ENCODE assay signal across 14 cellular contexts in the genomic region with DNA sequence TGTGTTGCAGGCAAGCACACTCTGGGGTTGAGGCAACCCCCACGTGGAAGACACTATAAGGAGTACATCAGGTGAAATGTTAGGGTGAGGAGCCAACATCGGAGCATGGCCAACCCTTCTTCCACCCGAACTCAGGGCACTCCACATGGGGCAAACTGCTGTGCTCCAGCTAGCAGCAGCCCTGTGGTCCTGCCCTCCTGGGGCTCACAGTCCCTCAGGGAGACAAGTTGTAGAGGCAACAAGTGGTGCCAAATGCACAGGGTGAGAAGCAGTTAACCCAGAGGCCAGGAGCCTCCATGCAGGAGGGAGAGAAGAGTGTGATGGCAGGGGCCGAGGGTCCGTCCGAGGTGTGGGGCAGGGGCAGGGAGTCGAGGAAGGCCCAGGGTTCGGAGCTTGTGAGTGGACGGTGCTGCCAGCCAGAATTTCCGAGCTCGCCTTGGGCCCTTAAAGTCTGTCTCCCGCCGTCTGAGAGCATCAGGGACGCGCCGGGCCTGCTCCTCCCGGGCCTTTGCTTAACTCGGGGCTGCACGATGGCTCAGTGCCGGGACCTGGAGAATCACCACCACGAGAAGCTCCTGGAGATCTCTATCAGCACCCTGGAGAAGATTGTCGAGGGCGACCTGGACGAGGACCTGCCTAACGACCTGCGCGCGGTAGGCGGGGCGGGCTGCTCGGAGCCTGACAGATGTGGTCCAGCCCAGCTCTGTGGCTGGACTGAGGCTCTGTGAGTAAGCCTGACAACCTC.
"Had no signal": no experiment of that assay in that cellular context is flagged by ENCODE, and none has a peak within 500 bp of the region (broad histone marks: within the 10 kb centered on the region; RNA-seq: fewer than 3 reads in every experiment).

No MANE protein-coding gene starts in this region.

- H3K4me3 ChIP-seq: heart left ventricle, smooth muscle cell, tibial artery had no signal

- H3K4me1 ChIP-seq: tibial artery had no signal

- H3K4me3 Mint-ChIP-seq: mesothelial cell of epicardium; stimulated activated memory B cell treated with anti-CD40 and anti-IgM and Interleukin-4, amounts not matched to agents 10 μg/mL and 1 μg/mL and 100 μg/mL, for 72 hours; T-helper 1 cell treated with Interleukin-12 subunit alpha and Interleukin-12 subunit beta and Interleukin-4 antibody, amounts not matched to agents 30 μg/mL and 1 μg/mL, for 36 hours had no signal

- FAIRE-seq: colon, frontal cortex had no signal

- H3K27ac ChIP-seq: heart left ventricle, neutrophil, tibial artery had no signal

- H3K27me3 ChIP-seq: heart left ventricle, neutrophil, tibial artery had no signal

- H3K9me3 Mint-ChIP-seq: stimulated activated memory B cell treated with anti-CD40 and anti-IgM and Interleukin-4, amounts not matched to agents 10 μg/mL and 1 μg/mL and 100 μg/mL, for 72 hours; T-helper 1 cell treated with Interleukin-12 subunit alpha and Interleukin-12 subunit beta and Interleukin-4 antibody, amounts not matched to agents 30 μg/mL and 1 μg/mL, for 36 hours had no signal

- DNase-seq: activated CD4-positive, alpha-beta T cell treated with anti-CD3 and anti-CD28 coated beads, Interleukin-2, amount 50 U/mL, for 48 hours; activated naive CD4-positive, alpha-beta T cell treated with Interleukin-2 at 50 U/mL for 16 hours; effector CD4-positive, alpha-beta T cell; heart left ventricle; kidney glomerular epithelial cell; tibial artery had no signal

- H3K27me3 Mint-ChIP-seq: stimulated activated memory B cell treated with anti-CD40 and anti-IgM and Interleukin-4, amounts not matched to agents 10 μg/mL and 1 μg/mL and 100 μg/mL, for 72 hours had no signal

- H3K4me1 Mint-ChIP-seq: mesothelial cell of epicardium had no signal

- H3K9me3 ChIP-seq: neutrophil, tibial artery had no signal

- H3K27ac Mint-ChIP-seq: mesothelial cell of epicardium; progenitor cell of endocrine pancreas; stimulated activated memory B cell treated with anti-CD40 and anti-IgM and Interleukin-4, amounts not matched to agents 10 μg/mL and 1 μg/mL and 100 μg/mL, for 72 hours; T-helper 1 cell treated with Interleukin-12 subunit alpha and Interleukin-12 subunit beta and Interleukin-4 antibody, amounts not matched to agents 30 μg/mL and 1 μg/mL, for 36 hours had no signal
